8 cellular contexts compared by ENCODE assay signal in genomic region chr20:20360464-20360863, GRCh38. TPM values are rescaled to one million over a fixed set of nuclear protein-coding genes. Genes with fewer than 3 reads are reported as not detected.
DNase-seq lines count a peak whose midpoint lies in the region; ATAC-seq, FAIRE-seq and TF ChIP-seq lines count a peak whose summit lies in the region.

No MANE protein-coding gene starts in this region.

- DNase-seq in CMK (ENCODE audit: low read depth) (peak; percentile 12), RCC 7860 (ENCODE audit: low spot score) (peak; percentile 11), MCF 10A (ENCODE audit: unreplicated experiment) (peak; percentile 70)

- no TSS peak for BruUV-seq in MCF 10A (replicated peaks; lab: Mats Ljungman, UMichigan)

- no peak overlapping the region for H3K4me3 Mint-ChIP-seq in MCF 10A (ENCODE audit: unreplicated experiment)
- H3K4me3 Mint-ChIP-seq in stimulated activated memory B cell treated with anti-CD40 and anti-IgM and Interleukin-4, amounts not matched to agents 10 μg/mL and 1 μg/mL and 100 μg/mL, for 72 hours, result no peak overlapping the region

- ATAC-seq in GM19467 (IDR thresholded peaks at IDR 0.05; ENCODE audit: unreplicated experiment) (peak; percentile 69), GM18511 (IDR thresholded peaks at IDR 0.05; ENCODE audit: unreplicated experiment) (no peak)
- peak; percentile 71 for ATAC-seq in stimulated activated memory B cell treated with anti-CD40 and anti-IgM and Interleukin-4, amounts not matched to agents 10 μg/mL and 1 μg/mL and 100 μg/mL, for 72 hours

- intact Hi-C loops in MCF 10A (cut with micrococcal nuclease), result loop anchor here (1.0 to 5.0 kb wide), 3 partner anchors 47 to 276 kb away; no protein-coding TSS in a partner anchor

- no peaks in the 10 kb centered on the region for H3K9me3 Mint-ChIP-seq in MCF 10A (ENCODE audit: unreplicated experiment)
- no peaks in the 10 kb centered on the region for H3K9me3 Mint-ChIP-seq in stimulated activated memory B cell treated with anti-CD40 and anti-IgM and Interleukin-4, amounts not matched to agents 10 μg/mL and 1 μg/mL and 100 μg/mL, for 72 hours

- POLR2A ChIA-PET in MCF 10A (lab: Yijun Ruan, JAX), result interaction anchor here (1.0 kb wide), 1 partner anchor 11 kb away, joined by 3 read pairs; no protein-coding TSS in a partner anchor

- TF ChIP-seq CTCF in LNCAP (IDR thresholded peaks at IDR 0.05), result peak; percentile 90
- peak; percentile 69 for TF ChIP-seq CTCF in MCF 10A (IDR thresholded peaks at IDR 0.05; ENCODE audit: unreplicated experiment)

- no peaks in the 10 kb centered on the region for H3K36me3 Mint-ChIP-seq in MCF 10A (ENCODE audit: insufficient read depth, unreplicated experiment)
- H3K36me3 Mint-ChIP-seq in stimulated activated memory B cell treated with anti-CD40 and anti-IgM and Interleukin-4, amounts not matched to agents 10 μg/mL and 1 μg/mL and 100 μg/mL, for 72 hours, result no peaks in the 10 kb centered on the region

- CTCF ChIA-PET in MCF 10A (lab: Yijun Ruan, JAX), result interaction anchor here (0.6 to 4.0 kb wide), 22 partner anchors 10 to 286 kb away, joined by 3 to 18 read pairs (median 4); no protein-coding TSS in a partner anchor

- H3K27me3 Mint-ChIP-seq in MCF 10A (ENCODE audit: insufficient read depth, unreplicated experiment), result peaks cover 57% of the 10 kb centered on the region
- peaks cover 55% of the 10 kb centered on the region for H3K27me3 Mint-ChIP-seq in stimulated activated memory B cell treated with anti-CD40 and anti-IgM and Interleukin-4, amounts not matched to agents 10 μg/mL and 1 μg/mL and 100 μg/mL, for 72 hours

- FAIRE-seq in RCC 7860 (lab: Jason Lieb, UNC), result peak; percentile 45
- FAIRE-seq in islet of Langerhans (lab: Jason Lieb, UNC), result peak; percentile 84

- no peak overlapping the region for H3K27ac Mint-ChIP-seq in MCF 10A (ENCODE audit: low read depth, unreplicated experiment)
- no peak overlapping the region for H3K27ac Mint-ChIP-seq in stimulated activated memory B cell treated with anti-CD40 and anti-IgM and Interleukin-4, amounts not matched to agents 10 μg/mL and 1 μg/mL and 100 μg/mL, for 72 hours

- H3K4me1 Mint-ChIP-seq in MCF 10A (ENCODE audit: insufficient read depth, unreplicated experiment), result peaks cover 22% of the 10 kb centered on the region
- H3K4me1 Mint-ChIP-seq in stimulated activated memory B cell treated with anti-CD40 and anti-IgM and Interleukin-4, amounts not matched to agents 10 μg/mL and 1 μg/mL and 100 μg/mL, for 72 hours, result peaks cover 35% of the 10 kb centered on the region

RNA-seq across cellular contexts. Expression of gene INSM1, which starts 7.4 kb away (rescaled TPM):
- total RNA-seq in MCF 10A (2022), result not detected in 2 replicates

Comparison
In these comparisons a context has a peak if more than half of its experiments do, and no peak if none do; other contexts are left out.
1. DNase-seq: peak in every context shown above with its lines; median percentile 70 in MCF 10A; 12 in CMK; 11 in RCC 7860.